In the genomic region with DNA sequence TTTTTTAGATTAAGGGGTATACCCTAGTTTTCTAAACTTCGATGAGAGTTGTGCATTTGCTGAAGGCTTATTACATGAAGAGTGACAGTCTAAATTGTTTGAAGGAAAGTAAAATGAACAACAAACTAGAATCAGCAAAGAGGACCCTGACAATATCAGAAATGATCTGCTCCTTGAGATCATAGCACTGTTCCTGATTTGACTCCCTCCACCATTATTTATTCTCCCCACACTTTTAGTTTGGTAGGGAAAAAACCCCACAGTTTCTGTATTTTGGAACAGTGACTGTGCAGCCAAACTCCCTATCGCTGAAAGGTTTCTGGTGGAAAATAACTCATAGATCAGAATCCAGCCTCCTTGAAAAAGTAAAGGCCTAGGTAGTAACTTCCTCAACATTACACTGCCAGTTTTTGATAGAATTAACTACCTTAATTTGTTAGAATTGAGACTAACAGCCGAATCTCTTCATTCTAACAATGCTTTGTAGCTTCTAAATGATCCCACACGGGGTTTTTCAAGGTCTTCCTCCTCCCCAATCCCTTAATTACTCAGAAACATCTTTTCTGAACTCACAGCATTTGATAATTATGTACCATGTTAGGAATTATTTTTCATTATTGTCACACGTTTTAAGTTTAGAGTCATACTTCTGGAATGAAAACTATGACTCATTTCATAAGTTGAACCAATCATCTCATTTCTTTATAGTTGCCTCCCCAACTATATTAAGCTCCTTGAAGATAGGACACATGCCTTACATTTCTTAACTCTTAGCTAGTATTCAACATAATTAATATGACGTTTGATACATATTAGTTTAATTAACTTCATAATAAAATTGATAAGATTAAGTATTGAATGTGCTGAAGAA, we compare ENCODE assay signal across 8 cellular contexts. TPM values are rescaled to one million over a fixed set of nuclear protein-coding genes. Genes with fewer than 3 reads are reported as not detected.
DNase-seq lines count a peak whose midpoint lies in the region; ATAC-seq, FAIRE-seq and TF ChIP-seq lines count a peak whose summit lies in the region.

No MANE protein-coding gene starts in this region.

- H3K27me3 Mint-ChIP-seq in HFFc6 (ENCODE audit: insufficient read depth) (peaks cover 7% of the 10 kb centered on the region), astrocyte (ENCODE audit: low read depth, unreplicated experiment) (no peaks in the 10 kb centered on the region)

- TF ChIP-seq CTCF in HFFc6 (IDR thresholded peaks at IDR 0.05), result no peak
- no peak for TF ChIP-seq CTCF in astrocyte (IDR thresholded peaks at IDR 0.05; ENCODE audit: insufficient read depth, low read depth, low read length)
- TF ChIP-seq CTCF in lower lobe of right lung (IDR thresholded peaks at IDR 0.05), result no peak

- peak overlapping the region; percentile 99 for H3K4me3 ChIP-seq in astrocyte (ENCODE audit: insufficient read depth, low read depth, low read length)
- peak overlapping the region; percentile 87 for H3K4me3 ChIP-seq in lower lobe of right lung

- ATAC-seq in lower lobe of right lung, result no peak
- no peak for ATAC-seq in HG03469 (IDR thresholded peaks at IDR 0.05; ENCODE audit: unreplicated experiment)

- in situ Hi-C loops in ACHN (cut with HindIII; ENCODE audit: low pct_ligation_motif_present, low pct_unique_long_range_greater_than_20kb, low sequenced_read_pairs), result no loop called here

- peaks cover 50% of the 10 kb centered on the region for H4K20me1 ChIP-seq in astrocyte (ENCODE audit: insufficient read depth, low read length)

- H3K27ac ChIP-seq in astrocyte (ENCODE audit: low read depth, low read length) (peak overlapping the region; percentile 94), lower lobe of right lung (peak overlapping the region; percentile 54)

- H3K4me1 Mint-ChIP-seq in HFFc6 (ENCODE audit: low read depth) (peaks cover 76% of the 10 kb centered on the region), astrocyte (ENCODE audit: low read depth, unreplicated experiment) (peaks cover 42% of the 10 kb centered on the region)

- FAIRE-seq in astrocyte (lab: Jason Lieb, UNC), result peak; percentile 82

- H3K9me3 Mint-ChIP-seq in HFFc6 (peaks cover 19% of the 10 kb centered on the region), astrocyte (ENCODE audit: unreplicated experiment) (no peaks in the 10 kb centered on the region)

- H2AFZ ChIP-seq in astrocyte (ENCODE audit: low read depth, low read length), result no peak overlapping the region

- H3K36me3 Mint-ChIP-seq in HFFc6 (ENCODE audit: low read depth) (peaks cover 54% of the 10 kb centered on the region), astrocyte (ENCODE audit: low read depth, unreplicated experiment) (peaks cover 8% of the 10 kb centered on the region)

- no peaks in the 10 kb centered on the region for H3K27me3 ChIP-seq in astrocyte (ENCODE audit: insufficient read depth, low read length)
- H3K27me3 ChIP-seq in lower lobe of right lung (ENCODE audit: low read depth), result no peaks in the 10 kb centered on the region

- H3K36me3 ChIP-seq in astrocyte (ENCODE audit: insufficient read depth, low read length) (peaks cover 40% of the 10 kb centered on the region), lower lobe of right lung (peaks cover 29% of the 10 kb centered on the region)

- H3K4me1 ChIP-seq in astrocyte (ENCODE audit: insufficient read depth, low read length) (peaks cover 37% of the 10 kb centered on the region), lower lobe of right lung (peaks cover 75% of the 10 kb centered on the region)

- H3K9ac ChIP-seq in astrocyte (ENCODE audit: low read length), result peak overlapping the region; percentile 84

- H3K79me2 ChIP-seq in astrocyte (ENCODE audit: insufficient read depth, low read length), result peaks cover 81% of the 10 kb centered on the region

- H3K4me2 ChIP-seq in astrocyte (ENCODE audit: low read length), result peak overlapping the region; percentile 88

- H3K9me3 ChIP-seq in astrocyte (ENCODE audit: insufficient read depth, low read depth, low read length) (no peaks in the 10 kb centered on the region), lower lobe of right lung (no peaks in the 10 kb centered on the region)

- H3K27ac Mint-ChIP-seq in HFFc6 (peak overlapping the region; percentile 79), astrocyte (ENCODE audit: unreplicated experiment) (peak overlapping the region; percentile 58)

- intact Hi-C loops in lower lobe of right lung (cut with DNase I), result no loop called here

- H3K4me3 Mint-ChIP-seq in HFFc6 (peak overlapping the region; percentile 72), astrocyte (ENCODE audit: unreplicated experiment) (peak overlapping the region; percentile 86)

- DNase-seq in ACHN (peak; percentile 69), HFFc6 (peak; percentile 46), astrocyte (ENCODE audit: low read depth) (peak; percentile 89), lower lobe of right lung (no peak), NCI-H2196 treated with DMSO at 0.1 percent for 48 hours (lab: John Stamatoyannopoulos, UW; ENCODE audit: unreplicated experiment) (no peak), COLO829 (ENCODE audit: low spot score) (no peak)
- DNase-seq in effector CD8-positive, alpha-beta T cell (lab: John Stamatoyannopoulos, UW), result no peak

RNA-seq across cellular contexts. Expression of a gene that starts 2.9 kb away (rescaled TPM):
- 100 to 1,000 TPM; 425 to 713 (median 651) TPM for total RNA-seq in HFFc6 (2021; fragmentation: NEBNext Ultra II Directional; extraction: Animal tissue kit (Norgen Biotek cat#: 25700))
- total RNA-seq in astrocyte (659 and 682 TPM in 2 replicates), lower lobe of right lung (481 TPM)

RNA-seq across cellular contexts. Expression of a gene that starts 11.5 kb away (rescaled TPM):
- 100 to 1,000 TPM; 590 to 686 (median 637) TPM for total RNA-seq in HFFc6 (2021; fragmentation: NEBNext Ultra II Directional; extraction: Animal tissue kit (Norgen Biotek cat#: 25700))
- total RNA-seq in astrocyte, result 374 and 433 TPM in 2 replicates
- 318 TPM for total RNA-seq in lower lobe of right lung

RNA-seq across cellular contexts. Expression of a gene that starts 30.7 kb away (rescaled TPM):
- total RNA-seq in HFFc6 (2021; fragmentation: NEBNext Ultra II Directional; extraction: Animal tissue kit (Norgen Biotek cat#: 25700)), result under 1 TPM in 4 of 6 experiments, not detected in 2; 0.03 to 0.14 (median 0.06) TPM
- total RNA-seq in astrocyte, result 0.57 and 0.94 TPM in 2 replicates
- total RNA-seq in lower lobe of right lung, result 5.0 TPM

Comparison
In these comparisons a context has a peak if more than half of its experiments do, and no peak if none do; other contexts are left out.
1. DNase-seq: peak in ACHN (single experiment), HFFc6 (single experiment) and astrocyte (single experiment); none in lower lobe of right lung (single experiment), NCI-H2196 treated with DMSO at 0.1 percent for 48 hours (single experiment), COLO829 (single experiment) and effector CD8-positive, alpha-beta T cell (single experiment).